Comparison of ENCODE assay signal across 17 cellular contexts in the genomic region with DNA sequence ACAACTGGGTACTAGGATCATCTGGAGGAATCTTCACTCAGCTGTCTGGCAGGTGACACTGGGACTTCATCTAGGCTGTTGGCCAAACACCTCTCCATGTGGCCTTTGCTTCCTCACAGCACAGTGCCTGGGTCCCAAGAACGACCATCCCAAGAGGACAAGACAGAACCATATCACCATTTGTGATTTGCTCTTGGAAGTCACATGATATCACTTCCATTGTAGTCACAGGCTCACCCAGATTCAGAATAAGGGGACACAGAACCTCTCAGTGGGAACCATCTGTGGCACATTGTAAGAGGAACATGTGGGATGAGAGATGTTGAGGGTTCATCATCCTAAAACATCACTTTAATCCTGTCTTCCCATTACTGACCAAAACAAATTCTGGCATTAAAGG.
"Had no signal": no experiment of that assay in that cellular context is flagged by ENCODE, and none has a peak within 500 bp of the region (broad histone marks: within the 10 kb centered on the region; RNA-seq: fewer than 3 reads in every experiment).

No MANE protein-coding gene starts in this region.

- H3K27me3 Mint-ChIP-seq: stimulated activated naive B cell treated with anti-CD40 and anti-IgM and Interleukin-4, amounts not matched to agents 10 μg/mL and 1 μg/mL and 100 μg/mL, for 72 hours had no signal

- H3K4me1 ChIP-seq: prostate gland had no signal

- ATAC-seq: activated T-cell treated with anti-CD3 and anti-CD28 coated beads, Interleukin-2, amount 50 U/mL, for 72 hours; sciatic nerve; stimulated activated naive B cell treated with anti-CD40 and anti-IgM and Interleukin-4, amounts not matched to agents 10 μg/mL and 1 μg/mL and 100 μg/mL, for 72 hours had no signal

- H3K4me3 ChIP-seq: prostate gland, SJSA1, spleen, tibial nerve had no signal

- H3K36me3 ChIP-seq: prostate gland had no signal

- H3K9me3 Mint-ChIP-seq: stimulated activated naive B cell treated with anti-CD40 and anti-IgM and Interleukin-4, amounts not matched to agents 10 μg/mL and 1 μg/mL and 100 μg/mL, for 72 hours had no signal

- DNase-seq: activated CD4-positive, alpha-beta T cell treated with anti-CD3 and anti-CD28 coated beads, Interleukin-2, amount 50 U/mL, for 1 hour; activated naive CD4-positive, alpha-beta T cell; activated T-cell treated with anti-CD3 and anti-CD28 coated beads, Interleukin-2, amount 50 U/mL, for 72 hours; cortex of kidney; effector CD8-positive, alpha-beta T cell; foreskin melanocyte; kidney; occipital lobe; spleen; stimulated activated CD4-positive, alpha-beta T cell treated with anti-CD3 and anti-CD28 coated beads, Interleukin-1b, Interleukin-23, amount 100 ng/mL, for 48 hours; stimulated activated naive B cell treated with anti-CD40 and anti-IgM and Interleukin-4, amounts not matched to agents 10 μg/mL and 1 μg/mL and 100 μg/mL, for 72 hours; T1000; WERI-Rb-1 had no signal

- H3K9me3 ChIP-seq: prostate gland, SJSA1, spleen, tibial nerve had no signal

- H3K27me3 ChIP-seq: SJSA1, spleen, tibial nerve had no signal

- H3K27ac ChIP-seq: prostate gland, SJSA1, spleen, tibial nerve, WERI-Rb-1 had no signal
